Comparison of ENCODE assay signal across 1 cellular context in the genomic region with DNA sequence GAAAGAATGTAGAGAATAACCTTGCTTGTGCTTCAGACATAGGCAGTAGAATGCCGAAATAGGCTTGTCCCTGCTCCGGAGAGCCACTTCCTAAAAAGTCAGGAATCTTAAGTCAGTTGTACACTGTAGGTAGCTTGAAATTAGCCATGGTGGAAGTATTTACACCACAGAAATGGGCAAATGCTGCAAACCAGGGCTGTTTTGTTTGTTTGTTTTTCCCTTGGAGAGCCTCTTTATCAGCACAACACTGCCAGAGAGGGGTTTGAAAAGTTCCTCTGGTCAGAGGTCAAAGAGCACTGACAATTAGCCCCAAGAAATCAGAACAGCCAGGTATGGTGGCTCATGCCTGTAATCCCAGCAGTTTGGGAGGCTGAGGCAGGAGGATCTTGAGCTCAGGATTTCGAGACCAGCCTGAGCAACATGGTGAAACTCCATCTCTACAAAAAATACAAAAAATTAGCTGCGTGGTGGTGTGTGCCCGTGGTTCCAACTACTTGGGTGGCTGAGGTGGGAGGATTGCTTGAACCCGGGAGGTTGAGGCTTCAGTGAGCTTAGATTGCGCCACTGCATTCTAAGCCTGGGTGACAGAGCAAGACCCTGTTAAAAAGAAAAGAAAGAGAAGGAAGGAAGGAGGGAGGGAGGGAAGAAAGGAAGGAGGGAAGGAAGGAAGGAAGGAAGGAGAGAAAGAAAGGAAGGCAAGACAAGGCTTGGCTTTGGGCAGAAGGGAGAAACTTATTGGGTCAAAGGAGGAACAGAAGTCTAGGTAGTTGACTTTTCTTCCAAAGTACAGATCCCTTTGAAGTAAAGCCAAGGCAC.
A peak's percentile ranks its signal among the peaks of the same experiment; 100 is the strongest.
TF ChIP-seq lines count a peak whose summit lies in the region.

No MANE protein-coding gene starts in this region.

TF ChIP-seq in GM12878, 131 proteins besides CTCF, POLR2A, EP300 and RAD21 (continued from another document):
- TF ChIP-seq, protein P1, sequence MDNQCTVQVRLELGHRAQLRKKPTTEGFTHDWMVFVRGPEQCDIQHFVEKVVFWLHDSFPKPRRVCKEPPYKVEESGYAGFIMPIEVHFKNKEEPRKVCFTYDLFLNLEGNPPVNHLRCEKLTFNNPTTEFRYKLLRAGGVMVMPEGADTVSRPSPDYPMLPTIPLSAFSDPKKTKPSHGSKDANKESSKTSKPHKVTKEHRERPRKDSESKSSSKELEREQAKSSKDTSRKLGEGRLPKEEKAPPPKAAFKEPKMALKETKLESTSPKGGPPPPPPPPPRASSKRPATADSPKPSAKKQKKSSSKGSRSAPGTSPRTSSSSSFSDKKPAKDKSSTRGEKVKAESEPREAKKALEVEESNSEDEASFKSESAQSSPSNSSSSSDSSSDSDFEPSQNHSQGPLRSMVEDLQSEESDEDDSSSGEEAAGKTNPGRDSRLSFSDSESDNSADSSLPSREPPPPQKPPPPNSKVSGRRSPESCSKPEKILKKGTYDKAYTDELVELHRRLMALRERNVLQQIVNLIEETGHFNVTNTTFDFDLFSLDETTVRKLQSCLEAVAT (IDR thresholded peaks at IDR 0.05), result 0 out of 2 replicates have a peak, but pooled peaks have one; percentile 10
- no peak for TF ChIP-seq SMC3 (IDR thresholded peaks at IDR 0.05; ENCODE audit: borderline replicate concordance, low read length)
- TF ChIP-seq, protein P2, sequence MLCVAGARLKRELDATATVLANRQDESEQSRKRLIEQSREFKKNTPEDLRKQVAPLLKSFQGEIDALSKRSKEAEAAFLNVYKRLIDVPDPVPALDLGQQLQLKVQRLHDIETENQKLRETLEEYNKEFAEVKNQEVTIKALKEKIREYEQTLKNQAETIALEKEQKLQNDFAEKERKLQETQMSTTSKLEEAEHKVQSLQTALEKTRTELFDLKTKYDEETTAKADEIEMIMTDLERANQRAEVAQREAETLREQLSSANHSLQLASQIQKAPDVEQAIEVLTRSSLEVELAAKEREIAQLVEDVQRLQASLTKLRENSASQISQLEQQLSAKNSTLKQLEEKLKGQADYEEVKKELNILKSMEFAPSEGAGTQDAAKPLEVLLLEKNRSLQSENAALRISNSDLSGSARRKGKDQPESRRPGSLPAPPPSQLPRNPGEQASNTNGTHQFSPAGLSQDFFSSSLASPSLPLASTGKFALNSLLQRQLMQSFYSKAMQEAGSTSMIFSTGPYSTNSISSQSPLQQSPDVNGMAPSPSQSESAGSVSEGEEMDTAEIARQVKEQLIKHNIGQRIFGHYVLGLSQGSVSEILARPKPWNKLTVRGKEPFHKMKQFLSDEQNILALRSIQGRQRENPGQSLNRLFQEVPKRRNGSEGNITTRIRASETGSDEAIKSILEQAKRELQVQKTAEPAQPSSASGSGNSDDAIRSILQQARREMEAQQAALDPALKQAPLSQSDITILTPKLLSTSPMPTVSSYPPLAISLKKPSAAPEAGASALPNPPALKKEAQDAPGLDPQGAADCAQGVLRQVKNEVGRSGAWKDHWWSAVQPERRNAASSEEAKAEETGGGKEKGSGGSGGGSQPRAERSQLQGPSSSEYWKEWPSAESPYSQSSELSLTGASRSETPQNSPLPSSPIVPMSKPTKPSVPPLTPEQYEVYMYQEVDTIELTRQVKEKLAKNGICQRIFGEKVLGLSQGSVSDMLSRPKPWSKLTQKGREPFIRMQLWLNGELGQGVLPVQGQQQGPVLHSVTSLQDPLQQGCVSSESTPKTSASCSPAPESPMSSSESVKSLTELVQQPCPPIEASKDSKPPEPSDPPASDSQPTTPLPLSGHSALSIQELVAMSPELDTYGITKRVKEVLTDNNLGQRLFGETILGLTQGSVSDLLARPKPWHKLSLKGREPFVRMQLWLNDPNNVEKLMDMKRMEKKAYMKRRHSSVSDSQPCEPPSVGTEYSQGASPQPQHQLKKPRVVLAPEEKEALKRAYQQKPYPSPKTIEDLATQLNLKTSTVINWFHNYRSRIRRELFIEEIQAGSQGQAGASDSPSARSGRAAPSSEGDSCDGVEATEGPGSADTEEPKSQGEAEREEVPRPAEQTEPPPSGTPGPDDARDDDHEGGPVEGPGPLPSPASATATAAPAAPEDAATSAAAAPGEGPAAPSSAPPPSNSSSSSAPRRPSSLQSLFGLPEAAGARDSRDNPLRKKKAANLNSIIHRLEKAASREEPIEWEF (IDR thresholded peaks at IDR 0.05; ENCODE audit: insufficient replicate concordance, low read depth, low read length), result no peak
